27 cellular contexts compared by ENCODE assay signal in genomic region chr16:35562471-35562870, GRCh38.
"Had no signal": no experiment of that assay in that cellular context is flagged by ENCODE, and none has a peak within 500 bp of the region (broad histone marks: within the 10 kb centered on the region; RNA-seq: fewer than 3 reads in every experiment).

No MANE protein-coding gene starts in this region.

- H3K9ac ChIP-seq: KMS-11 had no signal

- H3K4me2 ChIP-seq: KMS-11 had no signal

- H3K27me3 ChIP-seq: ascending aorta, body of pancreas, cardiac muscle cell, Peyer's patch had no signal

- DNase-seq: activated CD4-positive, alpha-beta T cell treated with anti-CD3 and anti-CD28 coated beads for 48 hours; activated CD4-positive, alpha-beta T cell treated with anti-CD3 and anti-CD28 coated beads, Interleukin-2, amount 50 U/mL, for 4 hours; activated CD4-positive, CD25-positive, alpha-beta regulatory T cell treated with anti-CD3 and anti-CD28 coated beads, Interleukin-2, amount 50 U/mL, for 72 hours; activated CD8-positive, alpha-beta memory T cell treated with anti-CD3 and anti-CD28 coated beads, Interleukin-2, amount 50 U/mL, for 48 hours; activated CD8-positive, alpha-beta T cell treated with anti-CD3 and anti-CD28 coated beads, Interleukin-2, amount 10 ng/mL, durations not matched to agents 7 days and 5 days; activated effector memory CD4-positive, alpha-beta T cell treated with Interleukin-2 at 50 U/mL for 16 hours; activated naive CD4-positive, alpha-beta T cell treated with Interleukin-2 at 50 U/mL for 16 hours; activated naive CD8-positive, alpha-beta T cell treated with anti-CD3 and anti-CD28 coated beads, Interleukin-2, amount 50 U/mL, for 24 hours; activated T-cell treated with anti-CD3 and anti-CD28 coated beads, Interleukin-2, amount 50 U/mL, for 24 hours; amniotic stem cell; body of pancreas; NCI-H1105 treated with DMSO at 0.1 percent for 48 hours; NCI-H1436 treated with DMSO at 0.1 percent for 48 hours; NCI-H187 treated with DMSO at 0.1 percent for 48 hours; NCI-H2081 treated with DMSO at 0.1 percent for 48 hours; NCI-H446; NCI-H524; NCI-H774; Peyer's patch; SHP77 treated with DMSO at 0.1 percent for 48 hours; T-helper 17 cell; T-helper 9 cell had no signal

- ATAC-seq: activated CD8-positive, alpha-beta T cell treated with anti-CD3 and anti-CD28 coated beads, Interleukin-2, amount 10 ng/mL, durations not matched to agents 7 days and 5 days; activated naive CD4-positive, alpha-beta T cell treated with anti-CD3 and anti-CD28 coated beads, Interleukin-2, amount 50 U/mL, for 72 hours; activated naive CD8-positive, alpha-beta T cell treated with anti-CD3 and anti-CD28 coated beads, Interleukin-2, amount 50 U/mL, for 24 hours; body of pancreas; T-helper 17 cell; WTC11 had no signal

- H3K9me3 ChIP-seq: ascending aorta, body of pancreas, Peyer's patch had no signal

- H3K36me3 ChIP-seq: ascending aorta, cardiac muscle cell, Peyer's patch had no signal

- H3K4me3 ChIP-seq: ascending aorta, body of pancreas, cardiac muscle cell, Peyer's patch had no signal

- H3K27ac ChIP-seq: ascending aorta, body of pancreas, cardiac muscle cell, KMS-11, Peyer's patch had no signal

- H3K4me1 ChIP-seq: ascending aorta, body of pancreas, Peyer's patch had no signal
